17 cellular contexts compared by ENCODE assay signal in genomic region chr5:82422001-82422740, GRCh38.
A peak's percentile ranks its signal among the peaks of the same experiment; 100 is the strongest.
DNase-seq lines count a peak whose midpoint lies in the region; ATAC-seq and TF ChIP-seq lines count a peak whose summit lies in the region.
"Had no signal": no experiment of that assay in that cellular context is flagged by ENCODE, and none has a peak within 500 bp of the region (broad histone marks: within the 10 kb centered on the region; RNA-seq: fewer than 3 reads in every experiment).

No MANE protein-coding gene starts in this region.

- CTCF ChIA-PET in MCF 10A (lab: Yijun Ruan, JAX) = interaction anchor here (0.5 to 2.2 kb wide), 16 partner anchors 10 to 1181 kb away, joined by 3 to 10 read pairs (median 3); no protein-coding TSS in a partner anchor
- CTCF ChIA-PET in mammary epithelial cell (lab: Charles Lee; ENCODE audit: low non-redundant PET) = interaction anchor here (0.7 kb wide), 1 partner anchor 70 kb away, joined by 3 read pairs; no protein-coding TSS in a partner anchor

- no peak overlapping the region for H3K4me3 Mint-ChIP-seq in MCF 10A (ENCODE audit: unreplicated experiment)
- H3K4me3 Mint-ChIP-seq in nephron = no peak overlapping the region
- H3K4me3 Mint-ChIP-seq: activated naive CD8-positive, alpha-beta T cell treated with anti-CD3 and anti-CD28 coated beads, Interleukin-2, amount 10 ng/mL, durations not matched to agents 7 days and 5 days; IgD-negative memory B cell had no signal

- no peak overlapping the region for H2AFZ ChIP-seq in mammary epithelial cell (ENCODE audit: low read depth, low read length)
- no peak overlapping the region for H2AFZ ChIP-seq in hepatocyte

- H3K4me1 ChIP-seq in mammary epithelial cell (ENCODE audit: insufficient read depth, low read length) (peaks cover 22% of the 10 kb centered on the region), upper lobe of right lung (peaks cover 10% of the 10 kb centered on the region), hepatocyte (ENCODE audit: insufficient read depth) (peaks cover 15% of the 10 kb centered on the region)
- H3K4me1 ChIP-seq: BLaER1, breast epithelium had no signal

- in situ Hi-C loops in mammary epithelial cell (cut with MboI; ENCODE audit: low sequenced_read_pairs in 2 of 2) = no loop called here

- H3K9me2 ChIP-seq in hepatocyte (replicated peaks; ENCODE audit: insufficient read depth) = no peaks in the 10 kb centered on the region

- H4K20me1 ChIP-seq in mammary epithelial cell (ENCODE audit: insufficient read depth, low read length) (no peaks in the 10 kb centered on the region), hepatocyte (ENCODE audit: insufficient read depth, poor library complexity, severe bottlenecking) (no peaks in the 10 kb centered on the region)
- H4K20me1 ChIP-seq: BLaER1 had no signal

- H3K27me3 Mint-ChIP-seq in MCF 10A (ENCODE audit: insufficient read depth, unreplicated experiment) = no peaks in the 10 kb centered on the region
- H3K27me3 Mint-ChIP-seq in nephron (ENCODE audit: low read depth) = no peaks in the 10 kb centered on the region
- H3K27me3 Mint-ChIP-seq: activated naive CD8-positive, alpha-beta T cell treated with anti-CD3 and anti-CD28 coated beads, Interleukin-2, amount 10 ng/mL, durations not matched to agents 7 days and 5 days; IgD-negative memory B cell had no signal

- dilution Hi-C loops in mammary epithelial cell (cut with HindIII; ENCODE audit: low sequenced_read_pairs) = no loop called here

- H3K27me3 ChIP-seq in mammary epithelial cell (ENCODE audit: insufficient read depth, low read length) (no peaks in the 10 kb centered on the region), upper lobe of right lung (no peaks in the 10 kb centered on the region), hepatocyte (no peaks in the 10 kb centered on the region)
- H3K27me3 ChIP-seq: BLaER1, breast epithelium, dorsolateral prefrontal cortex had no signal

- H3K4me3 ChIP-seq in mammary epithelial cell (replicated peaks in 1 of 3; ENCODE audit: insufficient read depth in 1 of 3, low read depth in 2 of 3, low read length in 3 of 3) (no peak overlapping the region), fibroblast of villous mesenchyme (ENCODE audit: low read depth, low read length) (no peak overlapping the region), upper lobe of right lung (no peak overlapping the region), hepatocyte (no peak overlapping the region)
- H3K4me3 ChIP-seq: BLaER1, breast epithelium, dorsolateral prefrontal cortex had no signal

- DNase-seq in MCF 10A (ENCODE audit: unreplicated experiment) = no peak
- no peak for DNase-seq in mammary epithelial cell
- DNase-seq in fibroblast of villous mesenchyme (ENCODE audit: low read depth) = peak; percentile 34
- DNase-seq in upper lobe of right lung = no peak
- no peak for DNase-seq in GOT3 (lab: John Stamatoyannopoulos, UW)
- DNase-seq in hepatocyte (ENCODE audit: low spot score) = no peak
- no peak for DNase-seq in DMS153 treated with DMSO at 0.1 percent for 48 hours (lab: John Stamatoyannopoulos, UW; ENCODE audit: unreplicated experiment)
- DNase-seq: activated naive CD8-positive, alpha-beta T cell treated with anti-CD3 and anti-CD28 coated beads, Interleukin-2, amount 10 ng/mL, durations not matched to agents 7 days and 5 days; dorsolateral prefrontal cortex; HCEC 1CT; NCI-H2029; NCI-H446 had no signal

- H3K27ac Mint-ChIP-seq in MCF 10A (ENCODE audit: low read depth, unreplicated experiment) (peak overlapping the region; percentile 67), nephron (peak overlapping the region in 2 of 3 experiments; percentile 32 to 48)
- H3K27ac Mint-ChIP-seq: activated naive CD8-positive, alpha-beta T cell treated with anti-CD3 and anti-CD28 coated beads, Interleukin-2, amount 10 ng/mL, durations not matched to agents 7 days and 5 days; IgD-negative memory B cell had no signal

- H3K9me3 ChIP-seq in mammary epithelial cell (replicated peaks; ENCODE audit: insufficient read depth, low read length) = no peaks in the 10 kb centered on the region
- H3K9me3 ChIP-seq in upper lobe of right lung = no peaks in the 10 kb centered on the region
- H3K9me3 ChIP-seq in hepatocyte (ENCODE audit: low read depth) = no peaks in the 10 kb centered on the region
- H3K9me3 ChIP-seq: BLaER1, breast epithelium had no signal

- no peak for ATAC-seq in upper lobe of right lung

- 68% methylated on average over 2 of the region's 2 CpGs for WGBS in mammary epithelial cell (ENCODE audit: low coverage, missing lambda C conversion rate)
- WGBS in hepatocyte (ENCODE audit: low lambda C conversion rate, missing lambda C conversion rate) = 64% methylated on average over 2 of the region's 2 CpGs

- intact Hi-C loops in MCF 10A (cut with micrococcal nuclease) (no loop called here), mammary epithelial cell (cut with micrococcal nuclease) (no loop called here), upper lobe of right lung (cut with DNase I) (no loop called here)

- POLR2A ChIA-PET in MCF 10A (lab: Yijun Ruan, JAX) = interaction anchor here (1.4 to 3.0 kb wide), 3 partner anchors 15 to 65 kb away, joined by 5 to 21 read pairs (median 13); no protein-coding TSS in a partner anchor

- H3K36me3 ChIP-seq in mammary epithelial cell (ENCODE audit: insufficient read depth, low read length) = no peaks in the 10 kb centered on the region
- no peaks in the 10 kb centered on the region for H3K36me3 ChIP-seq in upper lobe of right lung
- no peaks in the 10 kb centered on the region for H3K36me3 ChIP-seq in hepatocyte (replicated peaks; ENCODE audit: insufficient read depth, low read depth)
- H3K36me3 ChIP-seq: BLaER1, breast epithelium had no signal

- TF ChIP-seq CTCF in MCF 10A (IDR thresholded peaks at IDR 0.05; ENCODE audit: unreplicated experiment) (no peak), mammary epithelial cell (conservative IDR thresholded peaks at IDR 0.05 in 1 of 2, IDR thresholded peaks at IDR 0.05 in 1 of 2; ENCODE audit: extremely low read depth in 1 of 2, insufficient read depth in 1 of 2, low read depth in 1 of 2, low read length in 2 of 2) (no peak), fibroblast of villous mesenchyme (IDR thresholded peaks at IDR 0.05; ENCODE audit: insufficient read depth, low read depth, low read length) (no peak), nephron (IDR thresholded peaks at IDR 0.05; ENCODE audit: unreplicated experiment in 3 of 3) (no peak), upper lobe of right lung (IDR thresholded peaks at IDR 0.05) (no peak), hepatocyte (IDR thresholded peaks at IDR 0.05; ENCODE audit: poor library complexity) (no peak)

- H3K27ac ChIP-seq in mammary epithelial cell (ENCODE audit: insufficient read depth, low read depth, low read length) (no peak overlapping the region), upper lobe of right lung (peak overlapping the region; percentile 71), hepatocyte (no peak overlapping the region)
- H3K27ac ChIP-seq: BLaER1, dorsolateral prefrontal cortex, RWPE1 had no signal

- H3K36me3 Mint-ChIP-seq in MCF 10A (ENCODE audit: insufficient read depth, unreplicated experiment) (peaks cover 7% of the 10 kb centered on the region), nephron (ENCODE audit: low read depth) (no peaks in the 10 kb centered on the region)
- H3K36me3 Mint-ChIP-seq: activated naive CD8-positive, alpha-beta T cell treated with anti-CD3 and anti-CD28 coated beads, Interleukin-2, amount 10 ng/mL, durations not matched to agents 7 days and 5 days; IgD-negative memory B cell had no signal

- no TSS peak for BruUV-seq in MCF 10A (replicated peaks; lab: Mats Ljungman, UMichigan)
- BruUV-seq in mammary epithelial cell (replicated peaks; lab: Mats Ljungman, UMichigan) = no TSS peak

- H3K4me2 ChIP-seq in mammary epithelial cell (ENCODE audit: insufficient read depth, low read depth, low read length) (no peak overlapping the region), hepatocyte (no peak overlapping the region)
- H3K4me2 ChIP-seq: BLaER1 had no signal

- H3K9ac ChIP-seq in mammary epithelial cell (ENCODE audit: insufficient read depth, low read length) = no peak overlapping the region
- H3K9ac ChIP-seq: BLaER1 had no signal

- H3K79me2 ChIP-seq in mammary epithelial cell (ENCODE audit: insufficient read depth, low read length) (no peaks in the 10 kb centered on the region), hepatocyte (no peaks in the 10 kb centered on the region)

- H3K4me1 Mint-ChIP-seq in MCF 10A (ENCODE audit: insufficient read depth, unreplicated experiment) (peaks cover 51% of the 10 kb centered on the region), nephron (peaks cover 27% of the 10 kb centered on the region)
- H3K4me1 Mint-ChIP-seq: activated naive CD8-positive, alpha-beta T cell treated with anti-CD3 and anti-CD28 coated beads, Interleukin-2, amount 10 ng/mL, durations not matched to agents 7 days and 5 days; IgD-negative memory B cell had no signal

- H3K9me3 Mint-ChIP-seq in MCF 10A (ENCODE audit: unreplicated experiment) = no peaks in the 10 kb centered on the region
- peaks cover 3% of the 10 kb centered on the region for H3K9me3 Mint-ChIP-seq in nephron
- H3K9me3 Mint-ChIP-seq: activated naive CD8-positive, alpha-beta T cell treated with anti-CD3 and anti-CD28 coated beads, Interleukin-2, amount 10 ng/mL, durations not matched to agents 7 days and 5 days had no signal
